11 cellular contexts compared by ENCODE assay signal in the genomic region with DNA sequence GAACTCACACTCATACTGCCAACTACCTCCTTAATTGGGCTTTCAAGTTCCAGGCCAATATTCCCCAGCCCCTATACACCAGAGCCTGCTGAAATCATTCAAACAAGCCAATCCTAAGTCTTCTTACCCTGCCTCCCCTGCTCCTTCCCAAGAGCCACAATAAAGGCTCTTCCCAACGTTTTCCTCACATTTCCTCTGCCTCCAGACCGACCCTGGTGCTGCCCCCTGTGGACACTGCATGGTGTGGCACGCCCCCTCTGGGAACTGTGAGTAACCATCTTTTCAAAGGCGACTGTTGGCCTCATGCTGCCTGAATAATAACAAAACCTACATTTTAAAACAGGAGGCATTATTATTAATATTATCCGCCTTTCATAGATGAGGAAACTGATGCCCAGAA.
DNase-seq lines count a peak whose midpoint lies in the region; ATAC-seq, FAIRE-seq and TF ChIP-seq lines count a peak whose summit lies in the region.
"Had no signal": no experiment of that assay in that cellular context is flagged by ENCODE, and none has a peak within 500 bp of the region (broad histone marks: within the 10 kb centered on the region; RNA-seq: fewer than 3 reads in every experiment).

No MANE protein-coding gene starts in this region.

- TF ChIP-seq EP300 in A549 (IDR thresholded peaks at IDR 0.05): no peak

- intact Hi-C loops in CD14-positive monocyte (cut with micrococcal nuclease): no loop called here
- intact Hi-C loops in left ventricle myocardium superior (cut with micrococcal nuclease): no loop called here

- POLR2A ChIA-PET in A549 (lab: Yijun Ruan, JAX): no interaction called here

- H3K27me3 Mint-ChIP-seq in CD14-positive monocyte (ENCODE audit: low read depth in 3 of 3): peaks cover 6 to 21% (median 14%) of the 10 kb centered on the region in 3 donors

- H3K9me3 Mint-ChIP-seq in CD14-positive monocyte: peaks cover 4 to 7% (median 5%) of the 10 kb centered on the region in 7 donors

- H3K36me3 ChIP-seq in RWPE2 (ENCODE audit: low read depth): no peaks in the 10 kb centered on the region
- H3K36me3 ChIP-seq: SJSA1 had no signal

- 47% methylated on average over 5 of the region's 5 CpGs for WGBS in A549 (ENCODE audit: missing lambda C conversion rate)

- H3K9me3 ChIP-seq in A549: 0 out of 3 replicates have a peak, but pooled peaks cover 5% of the 10 kb centered on the region
- H3K9me3 ChIP-seq in RWPE2 (ENCODE audit: severe bottlenecking): no peaks in the 10 kb centered on the region
- H3K9me3 ChIP-seq: SJSA1 had no signal

- H3K4me3 ChIP-seq in A549 (no peak overlapping the region), RWPE2 (ENCODE audit: severe bottlenecking) (no peak overlapping the region)
- H3K4me3 ChIP-seq: SJSA1 had no signal

- TF ChIP-seq CTCF in A549 (IDR thresholded peaks at IDR 0.05) (peak; percentile 46), GM12872 (IDR thresholded peaks at IDR 0.05; ENCODE audit: insufficient read depth, low read depth, low read length) (peak; percentile 36; the same call in 2 of the 3 replicates), RWPE2 (IDR thresholded peaks at IDR 0.05; ENCODE audit: poor library complexity, severe bottlenecking) (peak; percentile 22), CD14-positive monocyte (IDR thresholded peaks at IDR 0.05) (no peak)

- peak; percentile 48 to 50 for DNase-seq in A549 (ENCODE audit: low read depth in 1 of 2, low spot score in 1 of 2)
- DNase-seq in RWPE2 (ENCODE audit: low spot score): no peak
- DNase-seq in iPS-NIHi11 (ENCODE audit: low spot score): peak; percentile 81
- DNase-seq in 8988T: no peak
- DNase-seq in CD14-positive monocyte (ENCODE audit: low spot score): no peak
- no peak for DNase-seq in left ventricle myocardium superior
- DNase-seq: activated T-cell treated with anti-CD3 and anti-CD28 coated beads for 4 hours, KG1 had no signal

- no peaks in the 10 kb centered on the region for H3K4me1 Mint-ChIP-seq in CD14-positive monocyte

- no peaks in the 10 kb centered on the region for H3K36me3 Mint-ChIP-seq in CD14-positive monocyte

- H3K4me2 ChIP-seq in A549: no peak overlapping the region

- peak; percentile 60 to 92; a peak in 3 of 6 replicates for ATAC-seq in A549
- no peak for ATAC-seq in RWPE2 (ENCODE audit: low read depth)
- ATAC-seq in GM21786 (IDR thresholded peaks at IDR 0.05; ENCODE audit: unreplicated experiment): no peak
- ATAC-seq in left ventricle myocardium superior: no peak

- H3K27me3 ChIP-seq in RWPE2 (ENCODE audit: insufficient read depth, poor library complexity, severe bottlenecking): no peaks in the 10 kb centered on the region
- H3K27me3 ChIP-seq: SJSA1 had no signal

- peak; percentile 37 to 50; a peak in 4 of 5 replicates for TF ChIP-seq RAD21 in A549 (conservative IDR thresholded peaks at IDR 0.05 in 1 of 2, IDR thresholded peaks at IDR 0.05 in 1 of 2)

- H3K4me1 ChIP-seq in A549 (peaks cover under 1% of the 10 kb centered on the region; the same call in 1 of the 3 replicates), RWPE2 (ENCODE audit: insufficient read depth, poor library complexity, severe bottlenecking) (no peaks in the 10 kb centered on the region)
- H3K4me1 ChIP-seq: SJSA1 had no signal

- H3K27ac Mint-ChIP-seq in CD14-positive monocyte: no peak overlapping the region

- H3K27ac ChIP-seq in A549: no peak overlapping the region
- no peak overlapping the region for H3K27ac ChIP-seq in RWPE2 (ENCODE audit: poor library complexity, severe bottlenecking)
- H3K27ac ChIP-seq: SJSA1 had no signal

- H3K4me3 Mint-ChIP-seq in CD14-positive monocyte: no peak overlapping the region

- no peak for FAIRE-seq in A549 (lab: Jason Lieb, UNC)

- CTCF ChIA-PET in A549 (lab: Yijun Ruan, JAX): interaction anchor here (0.8 to 1.1 kb wide), 2 partner anchors 20 to 25 kb away, joined by 3 read pairs; no protein-coding TSS in a partner anchor

- TF ChIP-seq POLR2A in A549 (IDR thresholded peaks at IDR 0.05; ENCODE audit: low read length): no peak

TF ChIP-seq in A549, 52 proteins besides CTCF, POLR2A, EP300 and RAD21:
- TF ChIP-seq SREBF2 (IDR thresholded peaks at IDR 0.05) (no peak), SMC3 (IDR thresholded peaks at IDR 0.05) (peak; percentile 42; the same call in 1 of the 3 replicates)
TF ChIP-seq in A549: peak in this region for 1.

Comparison
In these comparisons a context has a peak if more than half of its experiments do, and no peak if none do; other contexts are left out.
1. ATAC-seq: peak in A549 (2 of 2); none in RWPE2 (single experiment), GM21786 (single experiment) and left ventricle myocardium superior (single experiment).
2. DNase-seq: peak in A549 (2 of 2) and iPS-NIHi11 (single experiment); none in RWPE2 (single experiment), 8988T (single experiment), CD14-positive monocyte (single experiment) and left ventricle myocardium superior (single experiment).